In the genomic region with DNA sequence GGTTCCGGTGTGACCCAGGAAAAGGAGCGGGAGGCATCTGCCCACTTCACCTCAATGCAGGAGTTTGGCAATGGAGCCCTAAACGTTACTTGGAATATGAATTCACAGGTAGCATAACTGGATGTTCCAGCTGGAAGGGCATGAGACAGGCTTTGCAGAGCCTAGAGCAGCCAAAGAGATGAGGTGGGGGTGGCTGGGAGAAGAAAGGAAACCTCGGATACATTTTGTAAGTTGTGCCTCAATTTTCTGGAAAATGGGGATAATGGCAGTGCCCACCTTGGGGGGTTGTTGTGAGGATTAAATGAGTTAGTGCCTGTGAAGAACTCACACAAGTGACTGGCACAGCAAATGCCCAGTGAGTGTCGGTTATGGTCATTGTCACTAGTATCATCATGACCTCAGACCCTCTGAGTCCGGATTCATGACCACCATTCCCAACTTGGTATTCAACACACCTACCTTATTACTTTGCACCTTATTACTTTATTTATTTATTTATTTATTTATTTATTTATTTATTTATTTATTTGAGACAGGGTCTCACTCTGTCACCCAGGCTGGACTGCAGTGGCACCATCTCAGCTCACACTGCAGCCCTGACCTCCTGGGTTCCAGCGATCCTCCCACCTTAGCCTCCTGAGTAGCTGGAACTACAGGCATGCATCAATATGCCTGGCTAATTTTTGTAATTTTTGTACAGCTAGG, we compare ENCODE assay signal across 1 cellular context.
TF ChIP-seq lines count a peak whose summit lies in the region.

No MANE protein-coding gene starts in this region.

TF ChIP-seq in HEK293, 187 proteins besides CTCF, POLR2A, EP300 and RAD21 (continued from another document):
- TF ChIP-seq, protein P1, sequence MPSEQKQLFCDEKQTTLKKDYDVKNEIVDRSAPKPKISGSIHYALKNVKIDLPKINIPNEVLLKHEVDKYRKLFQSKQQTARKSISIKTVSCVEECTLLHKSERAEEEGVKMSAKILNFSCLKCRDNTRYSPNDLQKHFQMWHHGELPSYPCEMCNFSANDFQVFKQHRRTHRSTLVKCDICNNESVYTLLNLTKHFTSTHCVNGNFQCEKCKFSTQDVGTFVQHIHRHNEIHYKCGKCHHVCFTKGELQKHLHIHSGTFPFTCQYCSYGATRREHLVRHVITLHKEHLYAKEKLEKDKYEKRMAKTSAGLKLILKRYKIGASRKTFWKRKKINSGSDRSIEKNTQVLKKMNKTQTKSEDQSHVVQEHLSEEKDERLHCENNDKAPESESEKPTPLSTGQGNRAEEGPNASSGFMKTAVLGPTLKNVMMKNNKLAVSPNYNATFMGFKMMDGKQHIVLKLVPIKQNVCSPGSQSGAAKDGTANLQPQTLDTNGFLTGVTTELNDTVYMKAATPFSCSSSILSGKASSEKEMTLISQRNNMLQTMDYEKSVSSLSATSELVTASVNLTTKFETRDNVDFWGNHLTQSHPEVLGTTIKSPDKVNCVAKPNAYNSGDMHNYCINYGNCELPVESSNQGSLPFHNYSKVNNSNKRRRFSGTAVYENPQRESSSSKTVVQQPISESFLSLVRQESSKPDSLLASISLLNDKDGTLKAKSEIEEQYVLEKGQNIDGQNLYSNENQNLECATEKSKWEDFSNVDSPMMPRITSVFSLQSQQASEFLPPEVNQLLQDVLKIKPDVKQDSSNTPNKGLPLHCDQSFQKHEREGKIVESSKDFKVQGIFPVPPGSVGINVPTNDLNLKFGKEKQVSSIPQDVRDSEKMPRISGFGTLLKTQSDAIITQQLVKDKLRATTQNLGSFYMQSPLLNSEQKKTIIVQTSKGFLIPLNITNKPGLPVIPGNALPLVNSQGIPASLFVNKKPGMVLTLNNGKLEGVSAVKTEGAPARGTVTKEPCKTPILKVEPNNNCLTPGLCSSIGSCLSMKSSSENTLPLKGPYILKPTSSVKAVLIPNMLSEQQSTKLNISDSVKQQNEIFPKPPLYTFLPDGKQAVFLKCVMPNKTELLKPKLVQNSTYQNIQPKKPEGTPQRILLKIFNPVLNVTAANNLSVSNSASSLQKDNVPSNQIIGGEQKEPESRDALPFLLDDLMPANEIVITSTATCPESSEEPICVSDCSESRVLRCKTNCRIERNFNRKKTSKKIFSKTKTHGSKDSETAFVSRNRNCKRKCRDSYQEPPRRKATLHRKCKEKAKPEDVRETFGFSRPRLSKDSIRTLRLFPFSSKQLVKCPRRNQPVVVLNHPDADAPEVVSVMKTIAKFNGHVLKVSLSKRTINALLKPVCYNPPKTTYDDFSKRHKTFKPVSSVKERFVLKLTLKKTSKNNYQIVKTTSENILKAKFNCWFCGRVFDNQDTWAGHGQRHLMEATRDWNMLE (tag by site-specific recombination; conservative IDR thresholded peaks at IDR 0.05; ENCODE audit: low read depth) = peak; percentile 74
- TF ChIP-seq SCRT1 (tag by site-specific recombination; IDR thresholded peaks at IDR 0.05; ENCODE audit: borderline replicate concordance) = no peak
- no peak for TF ChIP-seq GLI2 (tag by site-specific recombination; IDR thresholded peaks at IDR 0.05; ENCODE audit: borderline replicate concordance, low read depth)
- TF ChIP-seq ZNF623 (tag by site-specific recombination; IDR thresholded peaks at IDR 0.05) = peak; percentile 59
- TF ChIP-seq, protein P2, sequence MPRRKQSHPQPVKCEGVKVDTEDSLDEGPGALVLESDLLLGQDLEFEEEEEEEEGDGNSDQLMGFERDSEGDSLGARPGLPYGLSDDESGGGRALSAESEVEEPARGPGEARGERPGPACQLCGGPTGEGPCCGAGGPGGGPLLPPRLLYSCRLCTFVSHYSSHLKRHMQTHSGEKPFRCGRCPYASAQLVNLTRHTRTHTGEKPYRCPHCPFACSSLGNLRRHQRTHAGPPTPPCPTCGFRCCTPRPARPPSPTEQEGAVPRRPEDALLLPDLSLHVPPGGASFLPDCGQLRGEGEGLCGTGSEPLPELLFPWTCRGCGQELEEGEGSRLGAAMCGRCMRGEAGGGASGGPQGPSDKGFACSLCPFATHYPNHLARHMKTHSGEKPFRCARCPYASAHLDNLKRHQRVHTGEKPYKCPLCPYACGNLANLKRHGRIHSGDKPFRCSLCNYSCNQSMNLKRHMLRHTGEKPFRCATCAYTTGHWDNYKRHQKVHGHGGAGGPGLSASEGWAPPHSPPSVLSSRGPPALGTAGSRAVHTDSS (tag by site-specific recombination; IDR thresholded peaks at IDR 0.05) = no peak
- TF ChIP-seq ZNF140 (tag by site-specific recombination; IDR thresholded peaks at IDR 0.05) = peak; percentile 67
- TF ChIP-seq IKZF3 (tag by site-specific recombination; IDR thresholded peaks at IDR 0.05) = no peak
- TF ChIP-seq ZNF394 (tag by site-specific recombination; IDR thresholded peaks at IDR 0.05; ENCODE audit: borderline replicate concordance) = peak; percentile 74; the same call in 1 of the 2 replicates
- TF ChIP-seq ZBTB8A (tag by site-specific recombination; IDR thresholded peaks at IDR 0.05) = peak; percentile 52
- TF ChIP-seq, protein P3, sequence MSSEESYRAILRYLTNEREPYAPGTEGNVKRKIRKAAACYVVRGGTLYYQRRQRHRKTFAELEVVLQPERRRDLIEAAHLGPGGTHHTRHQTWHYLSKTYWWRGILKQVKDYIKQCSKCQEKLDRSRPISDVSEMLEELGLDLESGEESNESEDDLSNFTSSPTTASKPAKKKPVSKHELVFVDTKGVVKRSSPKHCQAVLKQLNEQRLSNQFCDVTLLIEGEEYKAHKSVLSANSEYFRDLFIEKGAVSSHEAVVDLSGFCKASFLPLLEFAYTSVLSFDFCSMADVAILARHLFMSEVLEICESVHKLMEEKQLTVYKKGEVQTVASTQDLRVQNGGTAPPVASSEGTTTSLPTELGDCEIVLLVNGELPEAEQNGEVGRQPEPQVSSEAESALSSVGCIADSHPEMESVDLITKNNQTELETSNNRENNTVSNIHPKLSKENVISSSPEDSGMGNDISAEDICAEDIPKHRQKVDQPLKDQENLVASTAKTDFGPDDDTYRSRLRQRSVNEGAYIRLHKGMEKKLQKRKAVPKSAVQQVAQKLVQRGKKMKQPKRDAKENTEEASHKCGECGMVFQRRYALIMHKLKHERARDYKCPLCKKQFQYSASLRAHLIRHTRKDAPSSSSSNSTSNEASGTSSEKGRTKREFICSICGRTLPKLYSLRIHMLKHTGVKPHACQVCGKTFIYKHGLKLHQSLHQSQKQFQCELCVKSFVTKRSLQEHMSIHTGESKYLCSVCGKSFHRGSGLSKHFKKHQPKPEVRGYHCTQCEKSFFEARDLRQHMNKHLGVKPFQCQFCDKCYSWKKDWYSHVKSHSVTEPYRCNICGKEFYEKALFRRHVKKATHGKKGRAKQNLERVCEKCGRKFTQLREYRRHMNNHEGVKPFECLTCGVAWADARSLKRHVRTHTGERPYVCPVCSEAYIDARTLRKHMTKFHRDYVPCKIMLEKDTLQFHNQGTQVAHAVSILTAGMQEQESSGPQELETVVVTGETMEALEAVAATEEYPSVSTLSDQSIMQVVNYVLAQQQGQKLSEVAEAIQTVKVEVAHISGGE (tag by site-specific recombination; conservative IDR thresholded peaks at IDR 0.05; ENCODE audit: low read depth) = peak; percentile 59
- TF ChIP-seq ZBTB21 (tag by site-specific recombination; IDR thresholded peaks at IDR 0.05) = 0 out of 2 replicates have a peak, but pooled peaks have one; percentile 11
- TF ChIP-seq ZNF560 (tag by site-specific recombination; IDR thresholded peaks at IDR 0.05; ENCODE audit: borderline replicate concordance) = 0 out of 2 replicates have a peak, but pooled peaks have one; percentile 29
- peak; percentile 64 for TF ChIP-seq ZNF426 (tag by site-specific recombination; IDR thresholded peaks at IDR 0.05)
- peak; percentile 55; the same call in 1 of the 2 replicates for TF ChIP-seq ZNF266 (tag by site-specific recombination; IDR thresholded peaks at IDR 0.05; ENCODE audit: low read depth)
